11 cellular contexts compared by ENCODE assay signal in the genomic region with DNA sequence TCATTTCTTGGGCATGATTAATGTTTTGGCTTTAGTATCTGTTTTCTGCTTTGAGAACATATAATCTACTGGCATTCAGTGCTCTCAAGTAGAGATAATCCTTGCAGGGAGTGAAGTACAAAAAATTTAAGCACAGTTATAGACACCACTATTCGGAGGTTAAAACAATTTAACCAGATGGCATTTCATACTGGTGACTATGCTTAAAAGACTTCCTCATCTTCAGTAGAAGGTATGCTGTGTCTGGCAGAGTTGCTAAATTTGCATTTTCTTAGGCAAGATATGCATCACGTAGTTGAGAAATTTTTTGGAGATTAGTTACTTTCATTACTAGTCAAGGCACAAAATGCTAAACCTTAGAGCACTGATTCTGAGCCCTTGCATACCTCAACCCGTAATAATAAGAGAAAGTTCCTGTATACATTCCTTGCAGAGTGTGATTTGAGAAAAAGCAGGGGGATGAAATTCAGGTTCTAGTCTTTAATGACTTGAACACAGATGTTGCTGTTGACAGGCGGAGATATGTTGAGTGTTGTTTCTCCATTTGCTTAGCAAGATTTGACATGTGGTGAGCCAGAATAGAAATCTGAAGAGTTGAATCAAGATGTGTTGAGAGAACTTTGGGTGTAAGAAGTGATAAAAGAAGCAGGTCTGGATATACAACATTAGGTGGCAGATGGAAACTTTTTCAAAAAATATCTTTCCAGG.
DNase-seq lines count a peak whose midpoint lies in the region; ATAC-seq and TF ChIP-seq lines count a peak whose summit lies in the region.
"Had no signal": no experiment of that assay in that cellular context is flagged by ENCODE, and none has a peak within 500 bp of the region (broad histone marks: within the 10 kb centered on the region; RNA-seq: fewer than 3 reads in every experiment).

No MANE protein-coding gene starts in this region.

- no TSS peak for BruUV-seq in PC-3 (replicated peaks; lab: Mats Ljungman, UMichigan)

- H4K20me1 ChIP-seq in PC-3 (ENCODE audit: low read length), result no peaks in the 10 kb centered on the region

- H3K27me3 ChIP-seq in RWPE2 (ENCODE audit: insufficient read depth, poor library complexity, severe bottlenecking), result no peaks in the 10 kb centered on the region
- no peaks in the 10 kb centered on the region for H3K27me3 ChIP-seq in PC-3 (ENCODE audit: low read length)
- no peaks in the 10 kb centered on the region for H3K27me3 ChIP-seq in thyroid gland
- H3K27me3 ChIP-seq: tibial nerve had no signal

- no peak overlapping the region for H2AFZ ChIP-seq in PC-3 (ENCODE audit: low read length)

- DNase-seq in SKM-1 treated with dmso at 0.1 percent for 144 hours (lab: John Stamatoyannopoulos, UW; ENCODE audit: unreplicated experiment) (peak; percentile 11), SKM-1 (lab: John Stamatoyannopoulos, UW; ENCODE audit: unreplicated experiment) (no peak), RWPE2 (ENCODE audit: low spot score) (no peak), fibroblast of the conjunctiva (ENCODE audit: low read depth) (peak; percentile 43), skeletal muscle cell (ENCODE audit: low read depth) (peak; percentile 67), PC-3 (no peak), thyroid gland (no peak)
- DNase-seq in stimulated activated CD4-positive, alpha-beta T cell treated with anti-CD3 and anti-CD28 coated beads, Interleukin-4, amount 100 ng/mL, for 4 hours, result no peak
- DNase-seq: activated CD8-positive, alpha-beta T cell treated with anti-CD3 and anti-CD28 coated beads for 36 hours; NCI-H524 treated with DMSO at 0.1 percent for 48 hours had no signal

- no peak for TF ChIP-seq POLR2A in thyroid gland (IDR thresholded peaks at IDR 0.05)

- no peaks in the 10 kb centered on the region for H3K9me2 ChIP-seq in PC-3 (replicated peaks; ENCODE audit: low read length)

- TF ChIP-seq CTCF in RWPE2 (IDR thresholded peaks at IDR 0.05; ENCODE audit: poor library complexity, severe bottlenecking) (no peak), PC-3 (conservative IDR thresholded peaks at IDR 0.05; ENCODE audit: low read depth, low read length) (no peak), thyroid gland (IDR thresholded peaks at IDR 0.05) (no peak)

- no peaks in the 10 kb centered on the region for H3K79me2 ChIP-seq in PC-3 (ENCODE audit: low read length)

- no peaks in the 10 kb centered on the region for H3F3A ChIP-seq in PC-3 (ENCODE audit: low read length, unreplicated experiment)

- no peak overlapping the region for H3K4me2 ChIP-seq in PC-3 (ENCODE audit: low read length)

- H3K9ac ChIP-seq in PC-3 (ENCODE audit: low read length), result no peak overlapping the region

- POLR2A ChIA-PET in PC-3 (lab: Charles Lee; ENCODE audit: unreplicated experiment), result no interaction called here

- CTCF ChIA-PET in PC-3 (lab: Charles Lee), result no interaction called here

- H3K9me3 ChIP-seq in RWPE2 (ENCODE audit: severe bottlenecking), result no peaks in the 10 kb centered on the region
- H3K9me3 ChIP-seq in PC-3 (ENCODE audit: low read length), result no peaks in the 10 kb centered on the region
- no peaks in the 10 kb centered on the region for H3K9me3 ChIP-seq in thyroid gland

- H3K27ac ChIP-seq in RWPE2 (ENCODE audit: poor library complexity, severe bottlenecking) (no peak overlapping the region), PC-3 (ENCODE audit: low read length) (no peak overlapping the region), thyroid gland (no peak overlapping the region)
- H3K27ac ChIP-seq: tibial nerve had no signal

- H3K4me1 ChIP-seq in RWPE2 (ENCODE audit: insufficient read depth, poor library complexity, severe bottlenecking) (peaks cover 6% of the 10 kb centered on the region), PC-3 (ENCODE audit: insufficient read depth, low read length) (no peaks in the 10 kb centered on the region), thyroid gland (peaks cover 6 to 8% of the 10 kb centered on the region in 2 donors)
- H3K4me1 ChIP-seq: tibial nerve had no signal

- 87 to 90% methylated on average over 4 of the region's 4 CpGs for WGBS in thyroid gland, 2 donors

- intact Hi-C loops in PC-3 (cut with micrococcal nuclease), result no loop called here
- intact Hi-C loops in thyroid gland (cut with DNase I), result no loop called here

- ATAC-seq in RWPE2 (ENCODE audit: low read depth), result peak; percentile 91
- no peak for ATAC-seq in PC-3
- ATAC-seq: activated CD8-positive, alpha-beta T cell treated with anti-CD3 and anti-CD28 coated beads for 36 hours had no signal

- no peak overlapping the region for H3K4me3 ChIP-seq in RWPE2 (ENCODE audit: severe bottlenecking)
- no peak overlapping the region for H3K4me3 ChIP-seq in skeletal muscle cell (ENCODE audit: low read depth, low read length)
- no peak overlapping the region for H3K4me3 ChIP-seq in PC-3 (ENCODE audit: low read length)
- H3K4me3 ChIP-seq in thyroid gland (replicated peaks in 1 of 3), result no peak overlapping the region
- H3K4me3 ChIP-seq: tibial nerve had no signal

- no peaks in the 10 kb centered on the region for H3K36me3 ChIP-seq in RWPE2 (ENCODE audit: low read depth)
- no peaks in the 10 kb centered on the region for H3K36me3 ChIP-seq in PC-3 (ENCODE audit: low read depth, low read length)
- no peaks in the 10 kb centered on the region for H3K36me3 ChIP-seq in thyroid gland
- H3K36me3 ChIP-seq: tibial nerve had no signal

Comparison
In these comparisons a context has a peak if more than half of its experiments do, and no peak if none do; other contexts are left out.
1. DNase-seq: peak in SKM-1 treated with dmso at 0.1 percent for 144 hours (single experiment), fibroblast of the conjunctiva (single experiment) and skeletal muscle cell (single experiment); none in SKM-1 (single experiment), RWPE2 (single experiment), PC-3 (single experiment), thyroid gland (0 of 2) and stimulated activated CD4-positive, alpha-beta T cell treated with anti-CD3 and anti-CD28 coated beads, Interleukin-4, amount 100 ng/mL, for 4 hours (0 of 2).